29 cellular contexts compared by ENCODE assay signal in the genomic region with DNA sequence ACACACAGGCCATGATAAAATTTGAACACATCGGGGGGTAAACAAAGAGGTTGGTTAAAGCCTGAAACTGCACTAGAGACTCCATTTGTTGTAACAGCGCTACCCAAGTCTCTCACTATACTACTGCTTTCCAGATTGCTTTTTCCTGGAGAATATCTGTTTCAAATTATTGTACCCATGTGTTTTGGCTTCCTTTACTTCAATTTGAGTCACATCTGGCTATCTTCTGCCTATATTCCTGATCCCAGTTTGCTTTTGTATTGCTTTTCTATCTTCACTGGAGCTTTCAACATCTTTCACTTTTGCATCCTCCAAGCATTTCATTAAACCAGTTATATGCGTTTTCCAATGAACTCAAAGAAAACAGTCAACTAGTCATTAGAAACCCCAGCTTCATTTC.
"Had no signal": no experiment of that assay in that cellular context is flagged by ENCODE, and none has a peak within 500 bp of the region (broad histone marks: within the 10 kb centered on the region; RNA-seq: fewer than 3 reads in every experiment).

No MANE protein-coding gene starts in this region.

- H3K9me3 ChIP-seq: adrenal gland, body of pancreas, colonic mucosa, esophagus squamous epithelium had no signal

- H3K27ac ChIP-seq: adrenal gland, body of pancreas, colonic mucosa, epithelial cell of prostate, esophagus squamous epithelium, heart right ventricle had no signal

- ATAC-seq: activated CD4-positive, alpha-beta T cell treated with anti-CD3 and anti-CD28 coated beads for 36 hours; activated CD8-positive, alpha-beta memory T cell treated with anti-CD3 and anti-CD28 coated beads, Interleukin-2, amount 10 ng/mL, durations not matched to agents 7 days and 5 days; activated CD8-positive, alpha-beta T cell treated with anti-CD3 and anti-CD28 coated beads, Interleukin-2, amount 10 ng/mL, durations not matched to agents 7 days and 5 days; activated naive CD8-positive, alpha-beta T cell treated with anti-CD3 and anti-CD28 coated beads, Interleukin-2, amount 50 U/mL, for 24 hours; body of pancreas; heart right ventricle; T-helper 17 cell had no signal

- H3K27me3 ChIP-seq: adrenal gland, body of pancreas, colonic mucosa, esophagus squamous epithelium, heart right ventricle had no signal

- H3K4me1 ChIP-seq: adrenal gland, colonic mucosa, heart right ventricle had no signal

- DNase-seq: activated CD4-positive, alpha-beta memory T cell treated with anti-CD3 and anti-CD28 coated beads for 36 hours; activated CD4-positive, alpha-beta T cell treated with anti-CD3 and anti-CD28 coated beads for 36 hours; activated CD4-positive, alpha-beta T cell treated with anti-CD3 and anti-CD28 coated beads, Interleukin-2, amount 10 ng/mL, durations not matched to agents 24 days and 14 days; activated CD4-positive, CD25-positive, alpha-beta regulatory T cell; activated CD4-positive, CD25-positive, alpha-beta regulatory T cell treated with anti-CD3 and anti-CD28 coated beads, Interleukin-2, amount 50 U/mL, for 72 hours; activated CD8-positive, alpha-beta memory T cell treated with anti-CD3 and anti-CD28 coated beads, Interleukin-2, amount 10 ng/mL, durations not matched to agents 7 days and 5 days; activated CD8-positive, alpha-beta memory T cell treated with anti-CD3 and anti-CD28 coated beads, Interleukin-2, amount 50 U/mL, for 4 hours; activated CD8-positive, alpha-beta T cell treated with anti-CD3 and anti-CD28 coated beads, Interleukin-2, amount 10 ng/mL, durations not matched to agents 7 days and 5 days; activated effector memory CD4-positive, alpha-beta T cell treated with anti-CD3 and anti-CD28 coated beads, Interleukin-2, amount 50 U/mL, for 16 hours; activated naive CD4-positive, alpha-beta T cell treated with anti-CD3 and anti-CD28 coated beads for 36 hours; activated naive CD8-positive, alpha-beta T cell treated with anti-CD3 and anti-CD28 coated beads for 36 hours; activated naive CD8-positive, alpha-beta T cell treated with anti-CD3 and anti-CD28 coated beads, Interleukin-2, amount 50 U/mL, for 24 hours; activated T-cell treated with anti-CD3 and anti-CD28 coated beads, Interleukin-2, amount 50 U/mL, for 1 hour; activated T-cell treated with anti-CD3 and anti-CD28 coated beads, Interleukin-2, amount 50 U/mL, for 48 hours; adrenal gland; amygdala; aorta; body of pancreas; central memory CD4-positive, alpha-beta T cell; cerebellar nuclear complex; colonic mucosa; effector CD8-positive, alpha-beta T cell; esophagus squamous epithelium; glutamatergic neuron; heart right ventricle; T-helper 1 cell; T-helper 17 cell; T1000 had no signal

- H3K4me3 ChIP-seq: adrenal gland, body of pancreas, colonic mucosa, esophagus squamous epithelium, heart right ventricle had no signal

- H3K36me3 ChIP-seq: adrenal gland, colonic mucosa, esophagus squamous epithelium, heart right ventricle had no signal
